Comparison of ENCODE assay signal across 8 cellular contexts in genomic region chr22:41831828-41832552, GRCh38. TPM values are rescaled to one million over a fixed set of nuclear protein-coding genes. Genes with fewer than 3 reads are reported as not detected.
DNase-seq lines count a peak whose midpoint lies in the region; ATAC-seq and TF ChIP-seq lines count a peak whose summit lies in the region.

No MANE protein-coding gene starts in this region.

- H3K4me2 ChIP-seq in OCI-LY1 (ENCODE audit: low read length): peak overlapping the region; percentile 64
- peak overlapping the region; percentile 89 for H3K4me2 ChIP-seq in osteoblast (ENCODE audit: insufficient read depth, low read length)

- peaks cover 17% of the 10 kb centered on the region for H3K36me3 Mint-ChIP-seq in endodermal cell (ENCODE audit: low read depth)

- ATAC-seq in HG03457 (IDR thresholded peaks at IDR 0.05; ENCODE audit: unreplicated experiment) (no peak), GM21447 (IDR thresholded peaks at IDR 0.05; ENCODE audit: unreplicated experiment) (no peak)

- H3K36me3 ChIP-seq in OCI-LY1 (ENCODE audit: insufficient read depth, low read length) (peaks cover 49% of the 10 kb centered on the region), endodermal cell (ENCODE audit: control insufficient read depth, insufficient read depth, low read length) (peaks cover 15% of the 10 kb centered on the region), osteoblast (ENCODE audit: insufficient read depth, low read length) (peaks cover 13% of the 10 kb centered on the region)

- no peaks in the 10 kb centered on the region for H3F3A ChIP-seq in OCI-LY1 (ENCODE audit: insufficient read depth, low read length)

- H3K4me1 ChIP-seq in OCI-LY1 (ENCODE audit: insufficient read depth, low read length, severe bottlenecking) (peaks cover 40% of the 10 kb centered on the region), endodermal cell (ENCODE audit: control insufficient read depth, insufficient read depth, low read length) (no peaks in the 10 kb centered on the region), osteoblast (ENCODE audit: insufficient read depth, low read length) (peaks cover 14% of the 10 kb centered on the region)

- H3K4me3 ChIP-seq in OCI-LY1 (ENCODE audit: low read depth, low read length, poor library complexity, severe bottlenecking) (peak overlapping the region; percentile 97), endodermal cell (ENCODE audit: low read length) (peak overlapping the region; percentile 95), osteoblast (ENCODE audit: insufficient read depth, low read length) (peak overlapping the region; percentile 88)

- peak overlapping the region; percentile 83 for H3K4me3 Mint-ChIP-seq in endodermal cell

- H3K79me2 ChIP-seq in OCI-LY1 (ENCODE audit: insufficient read depth, low read length): peaks cover 40% of the 10 kb centered on the region
- peaks cover 35% of the 10 kb centered on the region for H3K79me2 ChIP-seq in osteoblast (ENCODE audit: insufficient read depth, low read length)

- TF ChIP-seq CTCF in OCI-LY1 (IDR thresholded peaks at IDR 0.05; ENCODE audit: low read length) (no peak), endodermal cell (conservative IDR thresholded peaks at IDR 0.05) (no peak), osteoblast (IDR thresholded peaks at IDR 0.05; ENCODE audit: extremely low read depth, low read depth, low read length) (no peak)

- H3K27ac ChIP-seq in OCI-LY1 (ENCODE audit: low read depth, low read length, poor library complexity, severe bottlenecking) (peak overlapping the region; percentile 91), endodermal cell (ENCODE audit: low read depth, low read length) (peak overlapping the region; percentile 99), osteoblast (ENCODE audit: low read depth, low read length) (peak overlapping the region; percentile 90)

- H3K27me3 ChIP-seq in OCI-LY1 (ENCODE audit: insufficient read depth, low read length): no peaks in the 10 kb centered on the region
- H3K27me3 ChIP-seq in endodermal cell (ENCODE audit: control insufficient read depth, insufficient read depth, low read length, poor library complexity, severe bottlenecking): no peaks in the 10 kb centered on the region
- H3K27me3 ChIP-seq in osteoblast (ENCODE audit: insufficient read depth, low read length): no peaks in the 10 kb centered on the region

- DNase-seq in NCI-H2227 (lab: John Stamatoyannopoulos, UW; ENCODE audit: unreplicated experiment) (peak; percentile 49), NCI-H2227 treated with DMSO at 0.1 percent for 48 hours (lab: John Stamatoyannopoulos, UW) (no peak), endodermal cell (no peak), osteoblast (ENCODE audit: insufficient read length, low spot score, missing footprints) (peak; percentile 69), C1 segment of cervical spinal cord (lab: John Stamatoyannopoulos, UW) (no peak)

- H3K27me3 Mint-ChIP-seq in endodermal cell (ENCODE audit: insufficient read depth): no peaks in the 10 kb centered on the region

- H2AFZ ChIP-seq in OCI-LY1 (ENCODE audit: low read length) (no peak overlapping the region), osteoblast (ENCODE audit: low read length) (peak overlapping the region; percentile 94)

- H3K9ac ChIP-seq in OCI-LY1 (ENCODE audit: low read length) (peak overlapping the region; percentile 67), endodermal cell (ENCODE audit: extremely low read depth, low read length, poor library complexity, severe bottlenecking) (peak overlapping the region; percentile 82)

- no peaks in the 10 kb centered on the region for H3K9me2 ChIP-seq in OCI-LY1 (ENCODE audit: low read depth, low read length)

- H3K4me1 Mint-ChIP-seq in endodermal cell: peaks cover 13% of the 10 kb centered on the region

- no peaks in the 10 kb centered on the region for H3K9me3 Mint-ChIP-seq in endodermal cell

- H4K20me1 ChIP-seq in OCI-LY1 (ENCODE audit: insufficient read depth, low read length): no peaks in the 10 kb centered on the region
- peaks cover 18% of the 10 kb centered on the region for H4K20me1 ChIP-seq in osteoblast (ENCODE audit: insufficient read depth, low read length)

- H3K27ac Mint-ChIP-seq in endodermal cell: peak overlapping the region; percentile 99

- H3K9me3 ChIP-seq in OCI-LY1 (ENCODE audit: low read length) (peaks cover 6% of the 10 kb centered on the region; the same call in 1 of the 2 replicates), endodermal cell (ENCODE audit: control insufficient read depth, low read length) (no peaks in the 10 kb centered on the region), osteoblast (ENCODE audit: low read depth, low read length) (no peaks in the 10 kb centered on the region)

- WGBS in endodermal cell (ENCODE audit: insufficient coverage in 1 of 2, insufficient read length in 1 of 2), 2 experiments: 6 to 17% methylated on average over 6 to 17 of the region's 17 CpGs

RNA-seq across cellular contexts. Expression of gene SREBF2, which starts 0.9 kb away (rescaled TPM):
- total RNA-seq in endodermal cell (100 to 1,000 TPM; 125 to 135 TPM), osteoblast (71.6 and 80.3 TPM in 2 replicates)
- 220 TPM for polyA plus RNA-seq in endodermal cell (2013, experiment 1 of 2)
- polyA plus RNA-seq in endodermal cell (2013, experiment 2 of 2): 204 TPM

RNA-seq across cellular contexts. Expression of gene CCDC134, which starts 31.5 kb away (rescaled TPM):
- total RNA-seq in endodermal cell (10 to 100 TPM; 15.0 to 21.0 TPM), osteoblast (8.3 and 11.8 TPM in 2 replicates)
- polyA plus RNA-seq in endodermal cell (2013, experiment 1 of 2): 7.2 TPM
- polyA plus RNA-seq in endodermal cell (2013, experiment 2 of 2): 8.8 TPM

Comparison
In these comparisons a context has a peak if more than half of its experiments do, and no peak if none do; other contexts are left out.
1. DNase-seq: peak in NCI-H2227 (single experiment) and osteoblast (single experiment); none in NCI-H2227 treated with DMSO at 0.1 percent for 48 hours (single experiment), endodermal cell (single experiment) and C1 segment of cervical spinal cord (0 of 14).
2. Peak in every context shown above with its lines, with median percentiles within 50 percentile points of each other: H3K27ac ChIP-seq and H3K4me3 ChIP-seq.